In the genomic region with DNA sequence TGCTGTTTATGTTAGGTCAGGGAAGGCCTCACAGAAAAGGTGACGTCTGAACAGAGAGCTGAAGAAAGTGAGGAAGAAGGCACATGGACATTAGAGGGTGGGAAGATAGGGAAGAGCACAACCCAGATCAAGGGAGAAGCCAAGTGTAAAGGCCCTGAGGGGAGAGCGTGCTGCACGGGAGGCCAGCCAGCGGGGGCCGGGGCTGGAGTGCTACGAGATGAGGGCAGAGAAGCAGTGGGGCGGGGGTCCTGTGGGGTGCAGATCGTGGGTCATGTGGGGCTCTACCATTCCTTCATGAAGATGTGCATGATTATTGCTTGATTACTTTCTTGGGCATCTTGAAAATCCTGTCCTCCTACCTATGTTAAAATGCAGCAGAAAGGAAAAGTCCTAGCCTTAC, we compare ENCODE assay signal across 8 cellular contexts. TPM values are rescaled to one million over a fixed set of nuclear protein-coding genes. Genes with fewer than 3 reads are reported as not detected.
"Had no signal": no experiment of that assay in that cellular context is flagged by ENCODE, and none has a peak within 500 bp of the region (broad histone marks: within the 10 kb centered on the region; RNA-seq: fewer than 3 reads in every experiment).

No MANE protein-coding gene starts in this region.

- FAIRE-seq: G401.6, GM12878, GM12891, GM12892, GM18507, GM19239 had no signal

- ATAC-seq: GM12878 had no signal

- DNase-seq: GDM1, GF-D8 had no signal

- H3K4me3 ChIP-seq: GM12878 had no signal

RNA-seq across cellular contexts. Expression of a gene that starts 50.8 kb away (rescaled TPM):
- total RNA-seq: GM12878 had no signal
- polyA plus RNA-seq: GM12878 had no signal
